ENCODE assay signal across 8 cellular contexts in genomic region chr16:85554114-85554790, GRCh38. TPM values are rescaled to one million over a fixed set of nuclear protein-coding genes. Genes with fewer than 3 reads are reported as not detected.
A peak's percentile ranks its signal among the peaks of the same experiment; 100 is the strongest.
DNase-seq lines count a peak whose midpoint lies in the region; ATAC-seq and TF ChIP-seq lines count a peak whose summit lies in the region.

No MANE protein-coding gene starts in this region.

- H3K27ac ChIP-seq in OCI-LY3 (ENCODE audit: low read length) (peak overlapping the region; percentile 92), esophagus muscularis mucosa (replicated peaks in 1 of 4) (peak overlapping the region; percentile 79 to 88 (median 84))

- peak overlapping the region; percentile 79 for H3K4me2 ChIP-seq in OCI-LY3 (ENCODE audit: low read length)

- TF ChIP-seq EP300 in esophagus muscularis mucosa (IDR thresholded peaks at IDR 0.05), result no peak

- DNase-seq in Ammon's horn (ENCODE audit: low spot score) (peak; percentile 81), activated T-cell treated with anti-CD3 and anti-CD28 coated beads for 48 hours (ENCODE audit: low read depth) (peak; percentile 64), esophagus muscularis mucosa (ENCODE audit: extremely low spot score) (no peak), naive B cell (peak; percentile 87)
- DNase-seq in stimulated activated naive B cell treated with anti-CD40 and anti-IgM and Interleukin-4, amounts not matched to agents 10 μg/mL and 1 μg/mL and 100 μg/mL, for 72 hours, result peak; percentile 86

- H4K20me1 ChIP-seq in OCI-LY3 (ENCODE audit: insufficient read depth, low read length), result peaks cover 24% of the 10 kb centered on the region

- H3K27me3 Mint-ChIP-seq in naive B cell, result no peaks in the 10 kb centered on the region
- no peaks in the 10 kb centered on the region for H3K27me3 Mint-ChIP-seq in stimulated activated naive B cell treated with anti-CD40 and anti-IgM and Interleukin-4, amounts not matched to agents 10 μg/mL and 1 μg/mL and 100 μg/mL, for 72 hours

- TF ChIP-seq CTCF in OCI-LY3 (IDR thresholded peaks at IDR 0.05; ENCODE audit: low read depth, low read length), result no peak
- TF ChIP-seq CTCF in esophagus muscularis mucosa (IDR thresholded peaks at IDR 0.05), result no peak

- H3K9me3 ChIP-seq in OCI-LY3 (ENCODE audit: insufficient read depth, low read length) (no peaks in the 10 kb centered on the region), esophagus muscularis mucosa (no peaks in the 10 kb centered on the region)

- peak overlapping the region; percentile 96 to 99 (median 98) for H3K27ac Mint-ChIP-seq in naive B cell
- peak overlapping the region; percentile 98 for H3K27ac Mint-ChIP-seq in stimulated activated naive B cell treated with anti-CD40 and anti-IgM and Interleukin-4, amounts not matched to agents 10 μg/mL and 1 μg/mL and 100 μg/mL, for 72 hours

- peak overlapping the region; percentile 90 to 98 (median 94) for H3K4me3 Mint-ChIP-seq in naive B cell
- peak overlapping the region; percentile 88 for H3K4me3 Mint-ChIP-seq in stimulated activated naive B cell treated with anti-CD40 and anti-IgM and Interleukin-4, amounts not matched to agents 10 μg/mL and 1 μg/mL and 100 μg/mL, for 72 hours

- H3K9me3 Mint-ChIP-seq in naive B cell, result no peaks in the 10 kb centered on the region
- no peaks in the 10 kb centered on the region for H3K9me3 Mint-ChIP-seq in stimulated activated naive B cell treated with anti-CD40 and anti-IgM and Interleukin-4, amounts not matched to agents 10 μg/mL and 1 μg/mL and 100 μg/mL, for 72 hours

- no peaks in the 10 kb centered on the region for H3K36me3 ChIP-seq in OCI-LY3 (replicated peaks; ENCODE audit: low read depth, low read length)
- no peaks in the 10 kb centered on the region for H3K36me3 ChIP-seq in esophagus muscularis mucosa

- H3K27me3 ChIP-seq in OCI-LY3 (ENCODE audit: low read depth, low read length) (no peaks in the 10 kb centered on the region), esophagus muscularis mucosa (no peaks in the 10 kb centered on the region)

- H3K36me3 Mint-ChIP-seq in naive B cell, result no peaks in the 10 kb centered on the region
- peaks cover 0 to 9% of the 10 kb centered on the region in 2 donors for H3K36me3 Mint-ChIP-seq in stimulated activated naive B cell treated with anti-CD40 and anti-IgM and Interleukin-4, amounts not matched to agents 10 μg/mL and 1 μg/mL and 100 μg/mL, for 72 hours

- peaks cover 31 to 46% (median 45%) of the 10 kb centered on the region in 3 donors for H3K4me1 Mint-ChIP-seq in naive B cell
- H3K4me1 Mint-ChIP-seq in stimulated activated naive B cell treated with anti-CD40 and anti-IgM and Interleukin-4, amounts not matched to agents 10 μg/mL and 1 μg/mL and 100 μg/mL, for 72 hours, result peaks cover 24 to 52% of the 10 kb centered on the region in 2 donors

- no peak for TF ChIP-seq POLR2A in esophagus muscularis mucosa (IDR thresholded peaks at IDR 0.05; ENCODE audit: low read depth)

- peak overlapping the region; percentile 98 for H3K4me3 ChIP-seq in OCI-LY3 (ENCODE audit: low read length)
- peak overlapping the region; percentile 74 to 85 (median 82) for H3K4me3 ChIP-seq in esophagus muscularis mucosa

- H3K79me2 ChIP-seq in OCI-LY3 (ENCODE audit: low read length), result peaks cover 45% of the 10 kb centered on the region

- H3K4me1 ChIP-seq in OCI-LY3 (ENCODE audit: low read length) (peaks cover 25% of the 10 kb centered on the region), esophagus muscularis mucosa (peaks cover 31 to 74% (median 60%) of the 10 kb centered on the region in 4 donors)

- peak overlapping the region; percentile 98 for H3K9ac ChIP-seq in OCI-LY3 (ENCODE audit: low read length)

- intact Hi-C loops in esophagus muscularis mucosa (cut with DNase I), result loop anchor here (2.0 kb wide), 1 partner anchor 57 kb away; no protein-coding TSS in a partner anchor

- no peak overlapping the region for H2AFZ ChIP-seq in OCI-LY3 (ENCODE audit: low read depth, low read length)

- ATAC-seq in GM18909 (IDR thresholded peaks at IDR 0.05; ENCODE audit: poor library complexity, unreplicated experiment), result peak; percentile 56
- ATAC-seq in HG03342 (IDR thresholded peaks at IDR 0.05; ENCODE audit: unreplicated experiment), result peak; percentile 47
- peak; percentile 66 to 72 for ATAC-seq in naive B cell (ENCODE audit: low read depth in 2 of 2)
- peak; percentile 77 to 81 for ATAC-seq in stimulated activated naive B cell treated with anti-CD40 and anti-IgM and Interleukin-4, amounts not matched to agents 10 μg/mL and 1 μg/mL and 100 μg/mL, for 72 hours (replicated peaks)

- WGBS in esophagus muscularis mucosa, result under 1% methylated on average over 33 of the region's 35 CpGs

RNA-seq across cellular contexts. Expression of gene GSE1, which starts 58.9 kb away (rescaled TPM):
- total RNA-seq in esophagus muscularis mucosa, result 10 to 100 TPM; 45.4 to 79.4 (median 49.5) TPM
- polyA plus RNA-seq in naive B cell (ENCODE audit: low read depth in 6 of 6), result 1 to 10 TPM in 5 of 6 donors, under 1 TPM in 1; 1.00 to 8.3 (median 3.9) TPM
